11 cellular contexts compared by ENCODE assay signal in the genomic region with DNA sequence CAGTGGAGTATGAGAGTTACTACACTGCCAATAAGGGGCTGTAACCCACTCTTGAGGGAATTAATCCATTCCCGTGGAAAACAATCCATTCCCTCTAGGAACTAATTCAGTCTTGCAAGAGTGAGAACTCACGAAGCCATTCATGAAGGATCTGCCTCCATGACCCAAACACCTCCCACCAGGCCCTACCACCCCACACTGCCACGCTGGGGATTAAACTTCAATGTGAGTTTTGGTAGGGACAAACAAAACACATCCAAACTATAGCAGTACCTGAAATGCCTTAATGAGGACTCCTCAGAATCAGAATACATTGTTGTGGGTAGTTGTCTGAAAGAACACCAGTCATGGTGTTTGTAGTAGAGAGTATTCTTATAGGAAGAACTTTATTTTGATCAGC. TPM values are rescaled to one million over a fixed set of nuclear protein-coding genes. Genes with fewer than 3 reads are reported as not detected.
"Had no signal": no experiment of that assay in that cellular context is flagged by ENCODE, and none has a peak within 500 bp of the region (broad histone marks: within the 10 kb centered on the region; RNA-seq: fewer than 3 reads in every experiment).

No MANE protein-coding gene starts in this region.

- H3K4me1 ChIP-seq: HAP-1 had no signal

- H2AFZ ChIP-seq: GM23248, GM23338 had no signal

- ATAC-seq: GM23338, HCT116 had no signal

- H3K36me3 ChIP-seq: HAP-1 had no signal

- FAIRE-seq: H54 had no signal

- H3K9ac ChIP-seq: GM23248 had no signal

- H3K27ac ChIP-seq: GM23248 had no signal

- H3K4me2 ChIP-seq: GM23338 had no signal

- DNase-seq: GM23248, GOT3, H7, H9, HCEC 1CT, HFFc6 had no signal

- H3K4me3 ChIP-seq: GM23248, GM23338, HAP-1 had no signal

- H3K9me3 ChIP-seq: HAP-1 had no signal

RNA-seq across cellular contexts. Expression of a gene that starts 19.2 kb away (rescaled TPM):
- total RNA-seq: GM23248, GM23338, H4, H7, HFFc6 had no signal
- polyA plus RNA-seq: GM23248 had no signal
